23 cellular contexts compared by ENCODE assay signal in the genomic region with DNA sequence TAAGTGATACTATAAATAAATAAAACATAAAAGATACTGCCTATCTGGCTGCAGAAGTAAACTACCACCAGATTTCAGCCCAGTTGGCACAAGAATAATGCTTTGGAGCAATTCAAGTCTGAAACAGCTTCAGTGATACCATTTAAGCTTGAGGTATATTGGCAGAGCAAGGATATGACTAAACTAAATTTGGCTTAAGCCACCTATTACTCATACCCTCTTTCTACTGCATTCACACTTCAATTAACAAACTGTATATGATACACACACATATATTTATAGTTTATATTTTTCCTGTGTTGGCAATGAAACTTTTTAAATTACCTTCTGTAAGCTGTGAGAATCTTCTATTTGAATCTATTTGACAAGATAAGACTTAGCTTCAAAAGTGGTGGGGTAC.
A peak's percentile ranks its signal among the peaks of the same experiment; 100 is the strongest.
DNase-seq lines count a peak whose midpoint lies in the region; ATAC-seq, FAIRE-seq and TF ChIP-seq lines count a peak whose summit lies in the region.
"Had no signal": no experiment of that assay in that cellular context is flagged by ENCODE, and none has a peak within 500 bp of the region (broad histone marks: within the 10 kb centered on the region; RNA-seq: fewer than 3 reads in every experiment).

No MANE protein-coding gene starts in this region.

- H3K4me1 Mint-ChIP-seq in WTC11 = no peaks in the 10 kb centered on the region
- H3K4me1 Mint-ChIP-seq: activated CD4-positive, alpha-beta T cell treated with anti-CD3 and anti-CD28 coated beads for 36 hours; activated naive CD8-positive, alpha-beta T cell treated with anti-CD3 and anti-CD28 coated beads, Interleukin-2, amount 50 U/mL, for 24 hours; IgD-negative memory B cell had no signal

- DNase-seq in Right ventricle myocardium superior (no peak), right atrium auricular region (ENCODE audit: low spot score) (no peak), RWPE2 (ENCODE audit: low spot score) (no peak), fibroblast of pulmonary artery (ENCODE audit: low read depth) (peak; percentile 3), superior temporal gyrus (ENCODE audit: extremely low spot score) (peak; percentile 69), HTR-8/SVneo (ENCODE audit: insufficient read length, low spot score) (no peak), WTC11 (ENCODE audit: low spot score) (no peak)
- DNase-seq in activated CD8-positive, alpha-beta memory T cell treated with anti-CD3 and anti-CD28 coated beads, Interleukin-2, amount 50 U/mL, for 48 hours = no peak
- DNase-seq: activated CD4-positive, alpha-beta T cell treated with anti-CD3 and anti-CD28 coated beads for 36 hours; activated CD8-positive, alpha-beta memory T cell treated with anti-CD3 and anti-CD28 coated beads, Interleukin-2, amount 50 U/mL, for 4 hours; activated effector memory CD4-positive, alpha-beta T cell treated with Interleukin-2 at 50 U/mL for 16 hours; activated naive CD8-positive, alpha-beta T cell treated with anti-CD3 and anti-CD28 coated beads, Interleukin-2, amount 50 U/mL, for 24 hours; C1 segment of cervical spinal cord; caudate nucleus; erythroblast; NCI-H187; small intestine; stimulated activated CD4-positive, alpha-beta T cell treated with anti-CD3 and anti-CD28 coated beads, Interleukin-4, amount 100 ng/mL, for 4 hours; upper lobe of right lung had no signal

- CTCF ChIA-PET in WTC11 (lab: Charles Lee) = no interaction called here

- TF ChIP-seq CTCF in right atrium auricular region (IDR thresholded peaks at IDR 0.05) (no peak), RWPE2 (IDR thresholded peaks at IDR 0.05; ENCODE audit: poor library complexity, severe bottlenecking) (no peak), fibroblast of pulmonary artery (IDR thresholded peaks at IDR 0.05; ENCODE audit: low read length, missing control alignments) (no peak), WTC11 (IDR thresholded peaks at IDR 0.05) (no peak)

- H3K27ac ChIP-seq in right atrium auricular region = no peak overlapping the region
- H3K27ac ChIP-seq in RWPE2 (ENCODE audit: poor library complexity, severe bottlenecking) = no peak overlapping the region
- H3K27ac ChIP-seq: upper lobe of right lung had no signal

- H3K36me3 ChIP-seq in right atrium auricular region (no peaks in the 10 kb centered on the region), RWPE2 (ENCODE audit: low read depth) (no peaks in the 10 kb centered on the region)
- H3K36me3 ChIP-seq: upper lobe of right lung had no signal

- no peak overlapping the region for H3K4me3 Mint-ChIP-seq in WTC11
- H3K4me3 Mint-ChIP-seq: activated CD4-positive, alpha-beta T cell treated with anti-CD3 and anti-CD28 coated beads for 36 hours; activated naive CD8-positive, alpha-beta T cell treated with anti-CD3 and anti-CD28 coated beads, Interleukin-2, amount 50 U/mL, for 24 hours; IgD-negative memory B cell; natural killer cell treated with Interleukin-12 subunit alpha and Interleukin-12 subunit beta and Interleukin-15 and Interleukin-18, amount 100 ng/mL, for 72 hours had no signal

- no peak overlapping the region for H3K4me3 ChIP-seq in right atrium auricular region
- H3K4me3 ChIP-seq in RWPE2 (ENCODE audit: severe bottlenecking) = no peak overlapping the region
- no peak overlapping the region for H3K4me3 ChIP-seq in fibroblast of pulmonary artery (replicated peaks; ENCODE audit: low read depth, low read length)
- H3K4me3 ChIP-seq: upper lobe of right lung had no signal

- H3K27me3 ChIP-seq in right atrium auricular region = no peaks in the 10 kb centered on the region
- no peaks in the 10 kb centered on the region for H3K27me3 ChIP-seq in RWPE2 (ENCODE audit: insufficient read depth, poor library complexity, severe bottlenecking)
- H3K27me3 ChIP-seq: upper lobe of right lung had no signal

- POLR2A ChIA-PET in WTC11 (lab: Charles Lee) = no interaction called here

- H3K4me1 ChIP-seq in right atrium auricular region = no peaks in the 10 kb centered on the region
- no peaks in the 10 kb centered on the region for H3K4me1 ChIP-seq in RWPE2 (ENCODE audit: insufficient read depth, poor library complexity, severe bottlenecking)
- H3K4me1 ChIP-seq: upper lobe of right lung had no signal

- ATAC-seq in Right ventricle myocardium superior (ENCODE audit: poor library complexity) (peak; percentile 75), RWPE2 (ENCODE audit: low read depth) (peak; percentile 90), WTC11 (no peak)
- ATAC-seq: activated CD4-positive, alpha-beta T cell treated with anti-CD3 and anti-CD28 coated beads for 36 hours; activated naive CD8-positive, alpha-beta T cell treated with anti-CD3 and anti-CD28 coated beads, Interleukin-2, amount 50 U/mL, for 24 hours; HCT116; natural killer cell treated with Interleukin-12 subunit alpha and Interleukin-12 subunit beta and Interleukin-15 and Interleukin-18, amount 100 ng/mL, for 72 hours; upper lobe of right lung had no signal

- no peaks in the 10 kb centered on the region for H3K9me3 Mint-ChIP-seq in WTC11
- H3K9me3 Mint-ChIP-seq: activated naive CD8-positive, alpha-beta T cell treated with anti-CD3 and anti-CD28 coated beads, Interleukin-2, amount 50 U/mL, for 24 hours; IgD-negative memory B cell had no signal

- H3K9me3 ChIP-seq in right atrium auricular region (no peaks in the 10 kb centered on the region), RWPE2 (ENCODE audit: severe bottlenecking) (no peaks in the 10 kb centered on the region)
- H3K9me3 ChIP-seq: upper lobe of right lung had no signal

- FAIRE-seq in HTR-8/SVneo (lab: Jason Lieb, UNC) = no peak
- FAIRE-seq: G401.6, small intestine had no signal

- H3K27me3 Mint-ChIP-seq in WTC11 (ENCODE audit: low read depth) = no peaks in the 10 kb centered on the region
- H3K27me3 Mint-ChIP-seq: activated CD4-positive, alpha-beta T cell treated with anti-CD3 and anti-CD28 coated beads for 36 hours; activated naive CD8-positive, alpha-beta T cell treated with anti-CD3 and anti-CD28 coated beads, Interleukin-2, amount 50 U/mL, for 24 hours; IgD-negative memory B cell; natural killer cell treated with Interleukin-12 subunit alpha and Interleukin-12 subunit beta and Interleukin-15 and Interleukin-18, amount 100 ng/mL, for 72 hours had no signal

- no peaks in the 10 kb centered on the region for H3K36me3 Mint-ChIP-seq in WTC11
- H3K36me3 Mint-ChIP-seq: IgD-negative memory B cell; natural killer cell treated with Interleukin-12 subunit alpha and Interleukin-12 subunit beta and Interleukin-15 and Interleukin-18, amount 100 ng/mL, for 72 hours had no signal

- intact Hi-C loops in Right ventricle myocardium superior (cut with DNase I) = no loop called here

- no peak overlapping the region for H3K27ac Mint-ChIP-seq in WTC11
- H3K27ac Mint-ChIP-seq: activated CD4-positive, alpha-beta T cell treated with anti-CD3 and anti-CD28 coated beads for 36 hours; activated naive CD8-positive, alpha-beta T cell treated with anti-CD3 and anti-CD28 coated beads, Interleukin-2, amount 50 U/mL, for 24 hours; IgD-negative memory B cell; natural killer cell treated with Interleukin-12 subunit alpha and Interleukin-12 subunit beta and Interleukin-15 and Interleukin-18, amount 100 ng/mL, for 72 hours had no signal

TF ChIP-seq in WTC11, 78 proteins besides CTCF, POLR2A, EP300 and RAD21 (continues in another document):
- TF ChIP-seq, protein P1, sequence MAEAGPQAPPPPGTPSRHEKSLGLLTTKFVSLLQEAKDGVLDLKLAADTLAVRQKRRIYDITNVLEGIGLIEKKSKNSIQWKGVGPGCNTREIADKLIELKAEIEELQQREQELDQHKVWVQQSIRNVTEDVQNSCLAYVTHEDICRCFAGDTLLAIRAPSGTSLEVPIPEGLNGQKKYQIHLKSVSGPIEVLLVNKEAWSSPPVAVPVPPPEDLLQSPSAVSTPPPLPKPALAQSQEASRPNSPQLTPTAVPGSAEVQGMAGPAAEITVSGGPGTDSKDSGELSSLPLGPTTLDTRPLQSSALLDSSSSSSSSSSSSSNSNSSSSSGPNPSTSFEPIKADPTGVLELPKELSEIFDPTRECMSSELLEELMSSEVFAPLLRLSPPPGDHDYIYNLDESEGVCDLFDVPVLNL (CRISPR knock-in tag; IDR thresholded peaks at IDR 0.05; ENCODE audit: borderline replicate concordance, low read depth) = no peak
- TF ChIP-seq, protein P2, sequence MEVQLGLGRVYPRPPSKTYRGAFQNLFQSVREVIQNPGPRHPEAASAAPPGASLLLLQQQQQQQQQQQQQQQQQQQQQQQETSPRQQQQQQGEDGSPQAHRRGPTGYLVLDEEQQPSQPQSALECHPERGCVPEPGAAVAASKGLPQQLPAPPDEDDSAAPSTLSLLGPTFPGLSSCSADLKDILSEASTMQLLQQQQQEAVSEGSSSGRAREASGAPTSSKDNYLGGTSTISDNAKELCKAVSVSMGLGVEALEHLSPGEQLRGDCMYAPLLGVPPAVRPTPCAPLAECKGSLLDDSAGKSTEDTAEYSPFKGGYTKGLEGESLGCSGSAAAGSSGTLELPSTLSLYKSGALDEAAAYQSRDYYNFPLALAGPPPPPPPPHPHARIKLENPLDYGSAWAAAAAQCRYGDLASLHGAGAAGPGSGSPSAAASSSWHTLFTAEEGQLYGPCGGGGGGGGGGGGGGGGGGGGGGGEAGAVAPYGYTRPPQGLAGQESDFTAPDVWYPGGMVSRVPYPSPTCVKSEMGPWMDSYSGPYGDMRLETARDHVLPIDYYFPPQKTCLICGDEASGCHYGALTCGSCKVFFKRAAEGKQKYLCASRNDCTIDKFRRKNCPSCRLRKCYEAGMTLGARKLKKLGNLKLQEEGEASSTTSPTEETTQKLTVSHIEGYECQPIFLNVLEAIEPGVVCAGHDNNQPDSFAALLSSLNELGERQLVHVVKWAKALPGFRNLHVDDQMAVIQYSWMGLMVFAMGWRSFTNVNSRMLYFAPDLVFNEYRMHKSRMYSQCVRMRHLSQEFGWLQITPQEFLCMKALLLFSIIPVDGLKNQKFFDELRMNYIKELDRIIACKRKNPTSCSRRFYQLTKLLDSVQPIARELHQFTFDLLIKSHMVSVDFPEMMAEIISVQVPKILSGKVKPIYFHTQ (CRISPR knock-in tag; IDR thresholded peaks at IDR 0.05) = no peak
- no peak for TF ChIP-seq ZNF671 (CRISPR knock-in tag; IDR thresholded peaks at IDR 0.05)
- TF ChIP-seq NR2C2 (CRISPR knock-in tag; IDR thresholded peaks at IDR 0.05) = no peak
- TF ChIP-seq, protein P3, sequence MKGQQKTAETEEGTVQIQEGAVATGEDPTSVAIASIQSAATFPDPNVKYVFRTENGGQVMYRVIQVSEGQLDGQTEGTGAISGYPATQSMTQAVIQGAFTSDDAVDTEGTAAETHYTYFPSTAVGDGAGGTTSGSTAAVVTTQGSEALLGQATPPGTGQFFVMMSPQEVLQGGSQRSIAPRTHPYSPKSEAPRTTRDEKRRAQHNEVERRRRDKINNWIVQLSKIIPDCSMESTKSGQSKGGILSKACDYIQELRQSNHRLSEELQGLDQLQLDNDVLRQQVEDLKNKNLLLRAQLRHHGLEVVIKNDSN (CRISPR knock-in tag; IDR thresholded peaks at IDR 0.05) = no peak

Comparison
In these comparisons a context has a peak if more than half of its experiments do, and no peak if none do; other contexts are left out.
1. DNase-seq: peak in fibroblast of pulmonary artery (single experiment) and superior temporal gyrus (single experiment); none in Right ventricle myocardium superior (single experiment), right atrium auricular region (single experiment), RWPE2 (single experiment), activated CD8-positive, alpha-beta memory T cell treated with anti-CD3 and anti-CD28 coated beads, Interleukin-2, amount 50 U/mL, for 48 hours (single experiment), HTR-8/SVneo (single experiment) and WTC11 (single experiment).